21 cellular contexts compared by ENCODE assay signal in genomic region chr18:38445485-38446145, GRCh38.
"Had no signal": no experiment of that assay in that cellular context is flagged by ENCODE, and none has a peak within 500 bp of the region (broad histone marks: within the 10 kb centered on the region; RNA-seq: fewer than 3 reads in every experiment).

No MANE protein-coding gene starts in this region.

- DNase-seq: activated CD4-positive, alpha-beta T cell treated with anti-CD3 and anti-CD28 coated beads for 4 hours; activated CD4-positive, alpha-beta T cell treated with anti-CD3 and anti-CD28 coated beads, Interleukin-2, amount 50 U/mL, for 48 hours; activated CD8-positive, alpha-beta memory T cell treated with anti-CD3 and anti-CD28 coated beads for 24 hours; activated effector memory CD4-positive, alpha-beta T cell treated with Interleukin-2 at 50 U/mL for 16 hours; activated naive CD4-positive, alpha-beta T cell treated with Interleukin-2 at 50 U/mL for 16 hours; cortex of kidney; effector memory CD8-positive, alpha-beta T cell; heart left ventricle; hypothalamus; naive thymus-derived CD8-positive, alpha-beta T cell; right cardiac atrium; stimulated activated CD4-positive, alpha-beta T cell treated with anti-CD3 and anti-CD28 coated beads, Interleukin-15, amount 100 ng/mL, for 24 hours; stimulated activated CD4-positive, alpha-beta T cell treated with anti-CD3 and anti-CD28 coated beads, Interleukin-2, amount 100 ng/mL, for 24 hours; stimulated activated naive CD4-positive, alpha-beta T cell; T-helper 9 cell; tibial artery had no signal

- H3K4me1 Mint-ChIP-seq: memory B cell; naive thymus-derived CD8-positive, alpha-beta T cell had no signal

- H3K36me3 ChIP-seq: heart left ventricle, suprapubic skin, tibial artery had no signal

- H3K36me3 Mint-ChIP-seq: activated naive CD8-positive, alpha-beta T cell; memory B cell; naive thymus-derived CD8-positive, alpha-beta T cell had no signal

- ATAC-seq: effector memory CD8-positive, alpha-beta T cell; heart left ventricle; naive thymus-derived CD8-positive, alpha-beta T cell; right cardiac atrium had no signal

- H3K4me3 ChIP-seq: heart left ventricle, suprapubic skin, tibial artery had no signal

- H3K4me3 Mint-ChIP-seq: activated naive CD8-positive, alpha-beta T cell; effector memory CD8-positive, alpha-beta T cell; memory B cell; naive thymus-derived CD8-positive, alpha-beta T cell had no signal

- H3K4me1 ChIP-seq: heart left ventricle, suprapubic skin, tibial artery had no signal

- H3K9me3 ChIP-seq: heart left ventricle, suprapubic skin, tibial artery had no signal

- FAIRE-seq: TTC549 had no signal

- H3K27me3 ChIP-seq: suprapubic skin, tibial artery had no signal

- H3K27ac Mint-ChIP-seq: activated naive CD8-positive, alpha-beta T cell; effector memory CD8-positive, alpha-beta T cell; memory B cell; naive thymus-derived CD8-positive, alpha-beta T cell had no signal

- H3K27ac ChIP-seq: heart left ventricle, suprapubic skin, tibial artery, VCaP had no signal

- H3K27me3 Mint-ChIP-seq: activated naive CD8-positive, alpha-beta T cell; effector memory CD8-positive, alpha-beta T cell; memory B cell had no signal
